8 cellular contexts compared by ENCODE assay signal in the genomic region with DNA sequence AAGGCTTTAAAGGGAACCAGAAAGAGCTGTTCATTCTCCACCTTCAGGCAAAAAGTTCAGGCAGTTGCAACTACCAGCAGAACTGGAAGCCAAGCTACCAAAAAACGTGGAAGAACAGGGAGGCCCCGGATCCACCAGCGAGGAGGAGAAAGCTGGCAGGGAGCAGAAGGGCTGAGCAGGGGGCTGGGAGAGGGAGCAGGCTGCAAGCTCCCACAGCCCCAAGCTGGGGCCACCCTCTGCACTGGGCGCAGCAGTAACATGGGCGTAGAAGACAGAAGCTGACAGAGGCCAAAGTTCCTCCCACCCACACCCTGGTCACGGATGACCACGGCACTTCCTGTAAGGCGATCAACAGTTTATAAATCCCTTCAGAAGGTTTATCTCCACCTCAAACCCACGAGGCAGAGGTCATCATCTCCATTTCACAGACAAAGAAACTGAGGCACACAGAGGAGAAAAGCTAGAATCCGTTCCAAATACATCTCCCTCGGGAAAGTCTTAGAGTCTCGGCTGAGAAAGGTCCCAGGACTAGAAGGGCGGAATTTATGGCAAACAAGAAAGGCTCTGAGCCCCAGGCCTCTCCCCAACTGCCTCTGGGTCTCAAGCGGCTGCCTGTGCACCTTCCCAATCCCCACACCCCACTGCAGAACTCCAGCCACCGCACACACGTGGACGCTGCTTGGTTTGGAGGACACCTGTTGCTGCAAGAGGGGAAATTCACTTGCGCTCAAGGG. TPM values are rescaled to one million over a fixed set of nuclear protein-coding genes. Genes with fewer than 3 reads are reported as not detected.
DNase-seq lines count a peak whose midpoint lies in the region; ATAC-seq and TF ChIP-seq lines count a peak whose summit lies in the region.

No MANE protein-coding gene starts in this region.

- peak overlapping the region in 5 of 8 donors; percentile 50 to 89 (median 70) for H3K27ac Mint-ChIP-seq in CD8-positive, alpha-beta memory T cell
- H3K27ac Mint-ChIP-seq in chondrocyte (ENCODE audit: unreplicated experiment), result no peak overlapping the region
- H3K27ac Mint-ChIP-seq in naive thymus-derived CD4-positive, alpha-beta T cell, result peak overlapping the region in 8 of 9 donors; percentile 4 to 90 (median 78)

- H3K4me3 ChIP-seq in CD8-positive, alpha-beta memory T cell (ENCODE audit: low read length), result peak overlapping the region; percentile 17
- peak overlapping the region; percentile 52 for H3K4me3 ChIP-seq in MG63
- no peak overlapping the region for H3K4me3 ChIP-seq in naive thymus-derived CD4-positive, alpha-beta T cell (ENCODE audit: low read length)

- peaks cover 31% of the 10 kb centered on the region for H3K4me1 ChIP-seq in CD8-positive, alpha-beta memory T cell (ENCODE audit: insufficient read depth, low read length)
- H3K4me1 ChIP-seq in naive thymus-derived CD4-positive, alpha-beta T cell (ENCODE audit: control insufficient read depth in 2 of 2, insufficient read depth in 2 of 2, low read length in 2 of 2), result peaks cover 16 to 19% of the 10 kb centered on the region in 2 donors

- CTCF ChIA-PET in CD8-positive, alpha-beta memory T cell (lab: Charles Lee), result no interaction called here
- CTCF ChIA-PET in naive thymus-derived CD4-positive, alpha-beta T cell (lab: Charles Lee), result interaction anchor here (0.6 kb wide), 1 partner anchor 25 kb away, joined by 4 read pairs; no protein-coding TSS in a partner anchor

- intact Hi-C loops in naive thymus-derived CD4-positive, alpha-beta T cell (cut with micrococcal nuclease), result loop anchor here in 1 of 2 donors (10.0 kb wide), 3 partner anchors 463 to 943 kb away; a partner anchor contains a TSS

- H3K9me3 Mint-ChIP-seq in CD8-positive, alpha-beta memory T cell, result no peaks in the 10 kb centered on the region
- no peaks in the 10 kb centered on the region for H3K9me3 Mint-ChIP-seq in chondrocyte (ENCODE audit: low read depth)
- no peaks in the 10 kb centered on the region for H3K9me3 Mint-ChIP-seq in naive thymus-derived CD4-positive, alpha-beta T cell

- no peak overlapping the region for H3K27ac ChIP-seq in CD8-positive, alpha-beta memory T cell (ENCODE audit: low read depth, low read length)
- no peak overlapping the region for H3K27ac ChIP-seq in naive thymus-derived CD4-positive, alpha-beta T cell (ENCODE audit: low read depth, low read length)

- no peaks in the 10 kb centered on the region for H3K27me3 ChIP-seq in CD8-positive, alpha-beta memory T cell (ENCODE audit: insufficient read depth, low read length, poor library complexity, severe bottlenecking)
- no peaks in the 10 kb centered on the region for H3K27me3 ChIP-seq in MG63
- H3K27me3 ChIP-seq in naive thymus-derived CD4-positive, alpha-beta T cell (ENCODE audit: control insufficient read depth in 2 of 2, insufficient read depth in 2 of 2, low read length in 2 of 2), result no peaks in the 10 kb centered on the region

- peak overlapping the region; percentile 70 to 89 (median 79) for H3K4me3 Mint-ChIP-seq in CD8-positive, alpha-beta memory T cell
- H3K4me3 Mint-ChIP-seq in chondrocyte (ENCODE audit: unreplicated experiment), result peak overlapping the region; percentile 46
- peak overlapping the region; percentile 67 to 82 (median 77) for H3K4me3 Mint-ChIP-seq in naive thymus-derived CD4-positive, alpha-beta T cell

- H3K36me3 Mint-ChIP-seq in CD8-positive, alpha-beta memory T cell, result peaks cover 0 to 2% (median 2%) of the 10 kb centered on the region in 3 donors
- H3K36me3 Mint-ChIP-seq in chondrocyte (ENCODE audit: low read depth), result no peaks in the 10 kb centered on the region
- H3K36me3 Mint-ChIP-seq in naive thymus-derived CD4-positive, alpha-beta T cell, result no peaks in the 10 kb centered on the region

- no peak for TF ChIP-seq CTCF in chondrocyte (IDR thresholded peaks at IDR 0.05)

- no peak for ATAC-seq in naive thymus-derived CD4-positive, alpha-beta T cell
- ATAC-seq in GM19467 (IDR thresholded peaks at IDR 0.05; ENCODE audit: unreplicated experiment) (no peak), HG03280 (IDR thresholded peaks at IDR 0.05; ENCODE audit: unreplicated experiment) (no peak)

- POLR2A ChIA-PET in CD8-positive, alpha-beta memory T cell (lab: Charles Lee), result interaction anchor here (0.5 to 0.6 kb wide), 2 partner anchors 19 to 207 kb away, joined by 3 to 6 read pairs; no protein-coding TSS in a partner anchor
- POLR2A ChIA-PET in naive thymus-derived CD4-positive, alpha-beta T cell (lab: Charles Lee), result interaction anchor here (1.2 kb wide), 1 partner anchor 77 kb away, joined by 4 read pairs; no protein-coding TSS in a partner anchor

- peaks cover 29 to 38% (median 30%) of the 10 kb centered on the region in 3 donors for H3K4me1 Mint-ChIP-seq in CD8-positive, alpha-beta memory T cell
- peaks cover 24% of the 10 kb centered on the region for H3K4me1 Mint-ChIP-seq in chondrocyte (ENCODE audit: low read depth)
- H3K4me1 Mint-ChIP-seq in naive thymus-derived CD4-positive, alpha-beta T cell, result peaks cover 15 to 47% (median 34%) of the 10 kb centered on the region in 7 donors

- no peaks in the 10 kb centered on the region for H3K27me3 Mint-ChIP-seq in CD8-positive, alpha-beta memory T cell
- H3K27me3 Mint-ChIP-seq in chondrocyte (ENCODE audit: low read depth), result no peaks in the 10 kb centered on the region
- peaks cover 0 to 13% (median 0%) of the 10 kb centered on the region in 5 donors for H3K27me3 Mint-ChIP-seq in naive thymus-derived CD4-positive, alpha-beta T cell

- DNase-seq in CD8-positive, alpha-beta memory T cell, result no peak
- DNase-seq in MG63 (peak; percentile 26), chondrocyte (ENCODE audit: low spot score) (no peak), GDM1 (lab: John Stamatoyannopoulos, UW) (no peak), NOMO-1 (lab: John Stamatoyannopoulos, UW; ENCODE audit: unreplicated experiment in 2 of 2) (no peak)
- no peak for DNase-seq in naive thymus-derived CD4-positive, alpha-beta T cell

- H3K9me3 ChIP-seq in CD8-positive, alpha-beta memory T cell (ENCODE audit: low read length), result no peaks in the 10 kb centered on the region
- no peaks in the 10 kb centered on the region for H3K9me3 ChIP-seq in MG63
- H3K9me3 ChIP-seq in naive thymus-derived CD4-positive, alpha-beta T cell (ENCODE audit: control insufficient read depth in 2 of 3, low read length in 3 of 3), result no peaks in the 10 kb centered on the region

- no peaks in the 10 kb centered on the region for H3K36me3 ChIP-seq in CD8-positive, alpha-beta memory T cell (ENCODE audit: insufficient read depth, low read length)
- no peaks in the 10 kb centered on the region for H3K36me3 ChIP-seq in MG63
- H3K36me3 ChIP-seq in naive thymus-derived CD4-positive, alpha-beta T cell (ENCODE audit: control insufficient read depth in 2 of 3, insufficient read depth in 3 of 3, low read length in 3 of 3), result peaks cover 0 to 7% (median 0%) of the 10 kb centered on the region in 3 experiments

RNA-seq across cellular contexts. Expression of a gene that starts 1.8 kb away (rescaled TPM):
- total RNA-seq in CD8-positive, alpha-beta memory T cell, result 1 to 10 TPM; 4.2 to 5.3 TPM
- 1.2 TPM for polyA plus RNA-seq in CD8-positive, alpha-beta memory T cell
- total RNA-seq in MG63 (2014; rRNA removed; shearing (Covaris generic); ENCODE audit: low replicate concordance), result 19.9 and 22.2 TPM in 2 replicates
- total RNA-seq in chondrocyte, result 4.0 to 7.0 TPM (median 6.5 TPM) in 3 replicates
- total RNA-seq in naive thymus-derived CD4-positive, alpha-beta T cell, result 1 to 10 TPM; 7.6 to 9.9 (median 9.0) TPM
- 1 to 10 TPM in 1 of 2 donors, under 1 TPM in 1; 0.76 to 1.5 TPM for polyA plus RNA-seq in naive thymus-derived CD4-positive, alpha-beta T cell

RNA-seq across cellular contexts. Expression of a gene that starts 42.7 kb away (rescaled TPM):
- total RNA-seq in CD8-positive, alpha-beta memory T cell, result under 1 TPM in 1 of 2 experiments, not detected in 1; 0.04 TPM
- polyA plus RNA-seq in CD8-positive, alpha-beta memory T cell, result not detected
- not detected in 2 replicates for total RNA-seq in MG63 (2014; rRNA removed; shearing (Covaris generic); ENCODE audit: low replicate concordance)
- 1.6 to 5.9 TPM (median 5.6 TPM) in 3 replicates for total RNA-seq in chondrocyte
- total RNA-seq in naive thymus-derived CD4-positive, alpha-beta T cell, result under 1 TPM in 2 of 5 experiments, not detected in 3; 0.40 to 0.41 TPM
- not detected for polyA plus RNA-seq in naive thymus-derived CD4-positive, alpha-beta T cell
